In genomic region chr1:21352586-21352985, GRCh38 we compare ENCODE assay signal across 8 cellular contexts.
"Had no signal": no experiment of that assay in that cellular context is flagged by ENCODE, and none has a peak within 500 bp of the region (broad histone marks: within the 10 kb centered on the region; RNA-seq: fewer than 3 reads in every experiment).

No MANE protein-coding gene starts in this region.

- DNase-seq: GDM1, GF-D8 had no signal

- ATAC-seq: GM12878 had no signal

- H3K4me3 ChIP-seq: GM12878 had no signal

- FAIRE-seq: G401.6, GM12878, GM12891, GM12892, GM18507, GM19239 had no signal
